In the genomic region with DNA sequence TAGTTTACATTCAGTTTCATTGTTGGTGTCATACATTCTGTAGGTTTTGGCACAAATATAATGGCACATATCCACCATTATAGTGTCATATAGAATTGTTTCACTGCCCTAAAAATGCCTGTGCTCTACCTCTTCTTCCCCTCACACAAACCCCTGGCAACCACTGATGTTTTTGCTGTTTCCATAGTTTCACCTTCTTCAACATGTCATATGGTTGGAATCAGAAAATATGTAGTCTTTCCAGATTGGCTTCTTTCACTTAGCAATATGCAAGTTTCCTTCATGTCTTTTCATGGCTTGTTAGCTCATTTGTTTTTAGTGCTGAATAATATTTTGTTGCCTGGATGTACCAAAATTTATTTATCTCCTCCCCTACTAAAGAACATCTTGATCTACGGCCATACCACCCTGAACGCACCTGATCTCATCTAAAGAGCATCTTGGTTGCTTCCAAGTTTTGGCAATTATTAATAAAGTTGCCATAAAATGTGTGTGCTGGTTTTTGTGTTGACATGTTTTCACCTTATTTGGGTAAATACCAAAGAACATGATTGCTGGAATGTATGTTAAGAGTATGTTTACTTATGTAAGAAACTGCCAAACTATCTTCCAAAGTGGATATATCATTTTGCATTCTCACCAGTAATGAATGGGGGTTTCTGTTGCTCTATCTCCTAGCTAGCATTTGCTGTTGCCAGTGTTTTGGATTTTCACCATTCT, we compare ENCODE assay signal across 5 cellular contexts.
"Had no signal": no experiment of that assay in that cellular context is flagged by ENCODE, and none has a peak within 500 bp of the region (broad histone marks: within the 10 kb centered on the region; RNA-seq: fewer than 3 reads in every experiment).

No MANE protein-coding gene starts in this region.

- H3K4me1 Mint-ChIP-seq: H9 had no signal

- DNase-seq: GM23248, H9, HCEC 1CT, IMR-90 had no signal

- H2AFZ ChIP-seq: GM23248 had no signal

- H3K9ac ChIP-seq: GM23248 had no signal

- H3K4me3 Mint-ChIP-seq: H9 had no signal

- H3K27ac ChIP-seq: GM23248 had no signal

- H3K27ac Mint-ChIP-seq: H9 had no signal

- ATAC-seq: K562 had no signal

- H3K4me3 ChIP-seq: GM23248, K562 had no signal
